ENCODE assay signal across 7 cellular contexts in the genomic region with DNA sequence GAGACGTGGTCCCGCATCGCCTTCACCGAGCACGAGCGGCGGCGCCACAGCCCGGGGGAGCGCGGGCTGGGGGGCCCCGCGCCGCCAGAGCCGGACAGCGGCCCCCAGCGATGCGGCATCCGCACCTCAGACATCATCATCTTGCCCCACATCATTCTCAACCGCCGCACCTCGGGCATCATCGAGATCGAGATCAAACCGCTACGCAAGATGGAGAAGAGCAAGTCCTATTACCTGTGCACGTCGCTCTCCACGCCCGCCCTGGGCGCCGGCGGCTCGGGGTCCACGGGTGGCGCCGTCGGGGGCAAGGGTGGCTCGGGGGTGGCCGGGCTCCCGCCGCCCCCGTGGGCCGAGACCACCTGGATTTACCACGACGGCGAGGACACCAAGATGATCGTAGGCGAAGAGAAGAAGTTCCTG. TPM values are rescaled to one million over a fixed set of nuclear protein-coding genes. Genes with fewer than 3 reads are reported as not detected.
DNase-seq lines count a peak whose midpoint lies in the region; ATAC-seq and TF ChIP-seq lines count a peak whose summit lies in the region.

No MANE protein-coding gene starts in this region.

- no peak; the same call in 1 of the 2 replicates for TF ChIP-seq CTCF in Loucy (conservative IDR thresholded peaks at IDR 0.05; ENCODE audit: low read length)

- H3K9me3 ChIP-seq in Loucy (ENCODE audit: insufficient read depth, low read depth, low read length): no peaks in the 10 kb centered on the region
- no peaks in the 10 kb centered on the region for H3K9me3 ChIP-seq in skeletal muscle satellite cell (replicated peaks; ENCODE audit: low read length)

- ATAC-seq in GM18505 (IDR thresholded peaks at IDR 0.05; ENCODE audit: unreplicated experiment) (peak; percentile 0), HG02852 (IDR thresholded peaks at IDR 0.05; ENCODE audit: unreplicated experiment) (no peak)

- H3K9ac ChIP-seq in Loucy (ENCODE audit: low read depth, low read length, poor library complexity, severe bottlenecking) (peak overlapping the region; percentile 84), skeletal muscle satellite cell (ENCODE audit: low read depth, low read length) (peak overlapping the region; percentile 84)

- H4K20me1 ChIP-seq in Loucy (ENCODE audit: insufficient read depth, low read length, poor library complexity, severe bottlenecking): peaks cover 7% of the 10 kb centered on the region

- no peaks in the 10 kb centered on the region for H3K27me3 ChIP-seq in Loucy (ENCODE audit: insufficient read depth, low read length, poor library complexity, severe bottlenecking)
- H3K27me3 ChIP-seq in skeletal muscle satellite cell (ENCODE audit: control insufficient read depth, insufficient read depth, low read length): peaks cover 7% of the 10 kb centered on the region

- H3K4me2 ChIP-seq in Loucy (ENCODE audit: low read depth, low read length, poor library complexity, severe bottlenecking) (peak overlapping the region; percentile 70), skeletal muscle satellite cell (ENCODE audit: low read length) (peak overlapping the region; percentile 88)

- peak; percentile 15 for DNase-seq in activated T-helper 9 cell treated with anti-CD3 and anti-CD28 coated beads, Interleukin-2, amount 50 U/mL, for 16 hours (ENCODE audit: low read depth)
- DNase-seq in glomerular visceral epithelial cell (ENCODE audit: extremely low spot score) (peak; percentile 15), HK-2 (ENCODE audit: unreplicated experiment) (no peak)

- H3K4me1 ChIP-seq in Loucy (ENCODE audit: insufficient read depth, low read length, poor library complexity, severe bottlenecking): peaks cover 59% of the 10 kb centered on the region
- H3K4me1 ChIP-seq in skeletal muscle satellite cell (ENCODE audit: control insufficient read depth, insufficient read depth, low read length): peaks cover 9% of the 10 kb centered on the region

- no peaks in the 10 kb centered on the region for H3F3A ChIP-seq in Loucy (ENCODE audit: low read depth)

- peak overlapping the region; percentile 100 for H2AFZ ChIP-seq in Loucy (ENCODE audit: low read length)

- H3K79me2 ChIP-seq in Loucy (ENCODE audit: insufficient read depth, low read length): peaks cover 25% of the 10 kb centered on the region; the same call in 1 of the 2 replicates

- no peak for TF ChIP-seq POLR2A in GM18505 (IDR thresholded peaks at IDR 0.05; ENCODE audit: borderline replicate concordance, extremely low read depth, insufficient read depth, insufficient read length)

- H3K9me2 ChIP-seq in Loucy (replicated peaks; ENCODE audit: low read depth, low read length): no peaks in the 10 kb centered on the region

- H3K4me3 ChIP-seq in Loucy (ENCODE audit: low read length, poor library complexity, severe bottlenecking) (peak overlapping the region; percentile 80), skeletal muscle satellite cell (ENCODE audit: low read length) (peak overlapping the region; percentile 99)

- H3K36me3 ChIP-seq in Loucy (ENCODE audit: insufficient read depth, low read length) (no peaks in the 10 kb centered on the region), skeletal muscle satellite cell (ENCODE audit: insufficient read depth, low read length) (no peaks in the 10 kb centered on the region)

RNA-seq across cellular contexts. Expression of a gene that starts 0.7 kb away (rescaled TPM):
- 2.6 and 4.8 TPM in 2 replicates for total RNA-seq in skeletal muscle satellite cell (2012; rRNA removed)

RNA-seq across cellular contexts. Expression of a gene that starts 49.6 kb away (rescaled TPM):
- total RNA-seq in skeletal muscle satellite cell (2012; rRNA removed): 0.25 and 0.66 TPM in 2 replicates
